8 cellular contexts compared by ENCODE assay signal in genomic region chr2:62705007-62705829, GRCh38. TPM values are rescaled to one million over a fixed set of nuclear protein-coding genes. Genes with fewer than 3 reads are reported as not detected.
DNase-seq lines count a peak whose midpoint lies in the region; FAIRE-seq and TF ChIP-seq lines count a peak whose summit lies in the region.

Gene EHBP1 (plus strand): TSS chr2:62705713. CDS start chr2:62707192, 1,479 bp downstream.

- peaks cover 3% of the 10 kb centered on the region for H3K27me3 Mint-ChIP-seq in HFFc6 (ENCODE audit: insufficient read depth)
- H3K27me3 Mint-ChIP-seq in activated naive CD4-positive, alpha-beta T cell treated with anti-CD3 and anti-CD28 coated beads, Interleukin-2, amount 10 ng/mL, durations not matched to agents 7 days and 5 days, result peaks cover 13% of the 10 kb centered on the region

- H3K4me1 Mint-ChIP-seq in HFFc6 (ENCODE audit: low read depth), result peaks cover 34% of the 10 kb centered on the region
- peaks cover 32% of the 10 kb centered on the region for H3K4me1 Mint-ChIP-seq in activated naive CD4-positive, alpha-beta T cell treated with anti-CD3 and anti-CD28 coated beads, Interleukin-2, amount 10 ng/mL, durations not matched to agents 7 days and 5 days

- H2BK5ac ChIP-seq in neuronal stem cell (ENCODE audit: low read length), result peak within 1 kb of the TSS; percentile 68

- H3K79me1 ChIP-seq in neuronal stem cell (ENCODE audit: low read depth, low read length), result peaks cover 4% of the 10 kb centered on the region

- H3K36me3 Mint-ChIP-seq in HFFc6 (ENCODE audit: low read depth), result peaks cover 28% of the 10 kb centered on the region
- peaks cover 15% of the 10 kb centered on the region for H3K36me3 Mint-ChIP-seq in activated naive CD4-positive, alpha-beta T cell treated with anti-CD3 and anti-CD28 coated beads, Interleukin-2, amount 10 ng/mL, durations not matched to agents 7 days and 5 days

- peak within 1 kb of the TSS; percentile 97 for H2AFZ ChIP-seq in neuronal stem cell (ENCODE audit: low read length)

- H3K27ac ChIP-seq in SK-N-MC (0 out of 2 replicates have a peak within 1 kb of the TSS, but pooled peaks have one; percentile 40), neuronal stem cell (replicated peaks; ENCODE audit: low read length) (peak within 1 kb of the TSS; percentile 81)

- H2BK15ac ChIP-seq in neuronal stem cell (ENCODE audit: low read length), result peak within 1 kb of the TSS; percentile 88

- peak within 1 kb of the TSS; percentile 94 for H3K4me3 Mint-ChIP-seq in HFFc6
- H3K4me3 Mint-ChIP-seq in activated naive CD4-positive, alpha-beta T cell treated with anti-CD3 and anti-CD28 coated beads, Interleukin-2, amount 10 ng/mL, durations not matched to agents 7 days and 5 days, result peak within 1 kb of the TSS; percentile 87

- peak within 1 kb of the TSS; percentile 68 for H2AK5ac ChIP-seq in neuronal stem cell (ENCODE audit: low read depth, low read length)

- H3K9me3 ChIP-seq in SK-N-MC (ENCODE audit: low read depth, low read length) (peaks cover 8% of the 10 kb centered on the region; the same call in 1 of the 2 replicates), neuronal stem cell (replicated peaks in 1 of 2; ENCODE audit: control insufficient read depth in 2 of 2, insufficient read depth in 1 of 2, low read depth in 1 of 2, low read length in 2 of 2) (peaks cover 0 to 26% of the 10 kb centered on the region in 2 donors)

- H3K27me3 ChIP-seq in neuronal stem cell (ENCODE audit: control insufficient read depth in 3 of 3, insufficient read depth in 3 of 3, low read depth in 1 of 3, low read length in 3 of 3), result no peaks in the 10 kb centered on the region

- H3K4me2 ChIP-seq in neuronal stem cell (ENCODE audit: insufficient read depth, low read length, poor library complexity, severe bottlenecking), result peak within 1 kb of the TSS; percentile 73

- no peak within 1 kb of the TSS for H2BK120ac ChIP-seq in neuronal stem cell (ENCODE audit: low read depth, low read length)

- peak within 1 kb of the TSS; percentile 53 for H2BK12ac ChIP-seq in neuronal stem cell (ENCODE audit: low read length)

- H3K18ac ChIP-seq in neuronal stem cell (ENCODE audit: low read length), result peak within 1 kb of the TSS; percentile 98

- H3K36me3 ChIP-seq in SK-N-MC (ENCODE audit: insufficient read depth, low read length) (peaks cover 25% of the 10 kb centered on the region), neuronal stem cell (replicated peaks in 1 of 2; ENCODE audit: control insufficient read depth in 2 of 2, insufficient read depth in 2 of 2, low read length in 2 of 2) (peaks cover 2 to 32% of the 10 kb centered on the region in 2 donors)

- no peak within 1 kb of the TSS for H4K91ac ChIP-seq in neuronal stem cell (ENCODE audit: low read depth, low read length, poor library complexity)

- peaks cover 10% of the 10 kb centered on the region for H3K9me3 Mint-ChIP-seq in HFFc6
- H3K9me3 Mint-ChIP-seq in activated naive CD4-positive, alpha-beta T cell treated with anti-CD3 and anti-CD28 coated beads, Interleukin-2, amount 10 ng/mL, durations not matched to agents 7 days and 5 days, result peaks cover 6% of the 10 kb centered on the region

- FAIRE-seq in frontal cortex (lab: Jason Lieb, UNC), result peak; percentile 81

- H3K4ac ChIP-seq in neuronal stem cell (ENCODE audit: low read length), result peak within 1 kb of the TSS; percentile 47

- H4K8ac ChIP-seq in neuronal stem cell (ENCODE audit: low read depth, low read length), result no peak within 1 kb of the TSS

- H3K4me1 ChIP-seq in neuronal stem cell (ENCODE audit: control insufficient read depth in 2 of 2, insufficient read depth in 1 of 2, low read depth in 1 of 2, low read length in 2 of 2), result peaks cover 8% of the 10 kb centered on the region in 2 donors

- TF ChIP-seq CTCF in HFFc6 (IDR thresholded peaks at IDR 0.05), result no peak
- no peak for TF ChIP-seq CTCF in NB4 (IDR thresholded peaks at IDR 0.05; ENCODE audit: low read depth, low read length)
- TF ChIP-seq CTCF in subcutaneous adipose tissue (IDR thresholded peaks at IDR 0.05; ENCODE audit: low read depth), result no peak

- WGBS in neuronal stem cell (ENCODE audit: extremely low coverage in 2 of 2, insufficient read length in 2 of 2, insufficient replicate concordance in 1 of 2), 2 donors, result no CpG with 5 or more reads among the region's 45 CpGs

- H3K23ac ChIP-seq in neuronal stem cell (ENCODE audit: low read depth, low read length, poor library complexity), result peak within 1 kb of the TSS; percentile 95

- peak within 1 kb of the TSS; percentile 88 for H3K27ac Mint-ChIP-seq in HFFc6
- peak within 1 kb of the TSS; percentile 78 for H3K27ac Mint-ChIP-seq in activated naive CD4-positive, alpha-beta T cell treated with anti-CD3 and anti-CD28 coated beads, Interleukin-2, amount 10 ng/mL, durations not matched to agents 7 days and 5 days

- CTCF ChIA-PET in activated naive CD4-positive, alpha-beta T cell treated with anti-CD3 and anti-CD28 coated beads, Interleukin-2, amount 10 ng/mL, durations not matched to agents 7 days and 5 days (lab: Charles Lee), result interaction anchor here (1.1 to 1.9 kb wide), 2 partner anchors 70 to 249 kb away, joined by 3 to 7 read pairs; no protein-coding TSS in a partner anchor

- TF ChIP-seq POLR2A in NB4 (IDR thresholded peaks at IDR 0.05; ENCODE audit: extremely low read depth, insufficient read length), result peak; percentile 34

- peak within 1 kb of the TSS; percentile 69 for H3K9ac ChIP-seq in SK-N-MC (ENCODE audit: insufficient read length)
- peak within 1 kb of the TSS; percentile 98 for H3K9ac ChIP-seq in neuronal stem cell (ENCODE audit: low read depth, low read length, poor library complexity)

- peak; percentile 98 for DNase-seq in GM04503 (ENCODE audit: low read depth)
- DNase-seq in HFFc6, result peak; percentile 99
- peak; percentile 99 for DNase-seq in NB4 (ENCODE audit: low read depth)
- peak; percentile 96 for DNase-seq in SK-N-MC (ENCODE audit: low read depth, low spot score)
- peak; percentile 98 for DNase-seq in activated naive CD4-positive, alpha-beta T cell treated with anti-CD3 and anti-CD28 coated beads, Interleukin-2, amount 10 ng/mL, durations not matched to agents 7 days and 5 days
- peak; percentile 95 to 97 for DNase-seq in frontal cortex (ENCODE audit: low spot score in 2 of 2)
- DNase-seq in neuronal stem cell (ENCODE audit: low spot score), result peak; percentile 100

- H3K14ac ChIP-seq in neuronal stem cell (ENCODE audit: low read length), result peak within 1 kb of the TSS; percentile 66

- H3K4me3 ChIP-seq in NB4 (ENCODE audit: low read depth, low read length) (peak within 1 kb of the TSS; percentile 84), SK-N-MC (peak within 1 kb of the TSS; percentile 85), neuronal stem cell (ENCODE audit: low read length in 2 of 2) (peak within 1 kb of the TSS; percentile 93 to 95)

RNA-seq across cellular contexts. Expression of gene EHBP1, which starts in this region (rescaled TPM):
- 10 to 100 TPM; 72.7 to 87.3 (median 80.6) TPM for total RNA-seq in HFFc6 (2021; fragmentation: NEBNext Ultra II Directional; extraction: Animal tissue kit (Norgen Biotek cat#: 25700))
- total RNA-seq in frontal cortex (127 TPM), subcutaneous adipose tissue (100 to 1,000 TPM in 2 of 4 donors, 10 to 100 TPM in 2; 77.5 to 145 (median 110) TPM)
- polyA plus RNA-seq in neuronal stem cell (2013, experiment 1 of 2), result 34.0 TPM
- polyA plus RNA-seq in neuronal stem cell (2013, experiment 2 of 2), result 33.8 TPM

Comparison
In these comparisons a context has a peak if more than half of its experiments do, and no peak if none do; other contexts are left out.
1. Peak in every context shown above with its lines: DNase-seq, H3K4me3 ChIP-seq and H3K27ac ChIP-seq.